Comparison of ENCODE assay signal across 11 cellular contexts in genomic region chr6:111096246-111096645, GRCh38. TPM values are rescaled to one million over a fixed set of nuclear protein-coding genes. Genes with fewer than 3 reads are reported as not detected.
DNase-seq lines count a peak whose midpoint lies in the region; ATAC-seq lines count a peak whose summit lies in the region.
"Had no signal": no experiment of that assay in that cellular context is flagged by ENCODE, and none has a peak within 500 bp of the region (broad histone marks: within the 10 kb centered on the region; RNA-seq: fewer than 3 reads in every experiment).

No MANE protein-coding gene starts in this region.

- H3K36me3 ChIP-seq in HAP-1 (replicated peaks): no peaks in the 10 kb centered on the region
- H3K36me3 ChIP-seq: breast epithelium, SJSA1 had no signal

- H3K4me3 ChIP-seq in HAP-1: no peak overlapping the region
- H3K4me3 ChIP-seq: breast epithelium, SJSA1, skin epidermis had no signal

- no peaks in the 10 kb centered on the region for H3K27me3 ChIP-seq in HAP-1 (ENCODE audit: low read depth)
- H3K27me3 ChIP-seq: breast epithelium had no signal

- ATAC-seq in left colon (peak; percentile 99), HG03159 (IDR thresholded peaks at IDR 0.05; ENCODE audit: unreplicated experiment) (no peak), GM21717 (IDR thresholded peaks at IDR 0.05; ENCODE audit: unreplicated experiment) (no peak)

- intact Hi-C loops in left colon (cut with DNase I, micrococcal nuclease): no loop called here

- peak; percentile 79 for DNase-seq in COLO668 (lab: John Stamatoyannopoulos, UW; ENCODE audit: unreplicated experiment)
- DNase-seq in NCI-H146 (lab: John Stamatoyannopoulos, UW): peak; percentile 57
- DNase-seq in activated CD4-positive, alpha-beta T cell treated with anti-CD3 and anti-CD28 coated beads, Interleukin-2, amount 50 U/mL, for 1 hour: peak; percentile 46
- peak; percentile 58 to 79 for DNase-seq in left colon
- DNase-seq in C1 segment of cervical spinal cord (lab: John Stamatoyannopoulos, UW): no peak
- DNase-seq in HAP-1 (ENCODE audit: low spot score in 2 of 2): no peak

- no peaks in the 10 kb centered on the region for H3K9me3 ChIP-seq in HAP-1
- H3K9me3 ChIP-seq: breast epithelium, SJSA1 had no signal

- in situ Hi-C loops in HAP-1 (cut with MboI; ENCODE audit: low sequenced_read_pairs): no loop called here

- peaks cover 2% of the 10 kb centered on the region; the same call in 1 of the 2 replicates for H3K4me1 ChIP-seq in HAP-1
- H3K4me1 ChIP-seq: breast epithelium, SJSA1 had no signal

RNA-seq across cellular contexts. Expression of gene SLC16A10, which starts 8.9 kb away (rescaled TPM):
- 1 to 10 TPM; 4.0 TPM for total RNA-seq in left colon
- total RNA-seq: SJSA1 had no signal

Comparison
In these comparisons a context has a peak if more than half of its experiments do, and no peak if none do; other contexts are left out.
1. DNase-seq: peak in COLO668 (single experiment), NCI-H146 (single experiment), activated CD4-positive, alpha-beta T cell treated with anti-CD3 and anti-CD28 coated beads, Interleukin-2, amount 50 U/mL, for 1 hour (single experiment) and left colon (2 of 2); none in C1 segment of cervical spinal cord (0 of 14) and HAP-1 (0 of 2).